Comparison of ENCODE assay signal across 8 cellular contexts in genomic region chr11:3021125-3021524, GRCh38. TPM values are rescaled to one million over a fixed set of nuclear protein-coding genes. Genes with fewer than 3 reads are reported as not detected.
DNase-seq lines count a peak whose midpoint lies in the region; ATAC-seq and TF ChIP-seq lines count a peak whose summit lies in the region.

No MANE protein-coding gene starts in this region.

- DNase-seq in SKM-1 treated with dmso at 0.1 percent for 144 hours (lab: John Stamatoyannopoulos, UW; ENCODE audit: unreplicated experiment) (peak; percentile 20), SKM-1 (lab: John Stamatoyannopoulos, UW; ENCODE audit: unreplicated experiment) (no peak), heart right ventricle (no peak), DMS114 treated with DMSO at 0.1 percent for 48 hours (lab: John Stamatoyannopoulos, UW; ENCODE audit: unreplicated experiment) (no peak)
- no peak for DNase-seq in activated T-cell treated with anti-CD3 and anti-CD28 coated beads, Interleukin-2, amount 50 U/mL, for 4 hours
- DNase-seq in stimulated activated CD8-positive, alpha-beta memory T cell treated with anti-CD3 and anti-CD28 coated beads, Interleukin-4, amount 100 ng/mL, for 48 hours = peak; percentile 38

- peaks cover 0 to 21% (median 9%) of the 10 kb centered on the region in 9 donors for H3K4me1 ChIP-seq in heart right ventricle

- no peak overlapping the region for H3K27ac ChIP-seq in heart right ventricle

- peak; percentile 55 for TF ChIP-seq CTCF in LNCAP (IDR thresholded peaks at IDR 0.05)
- TF ChIP-seq CTCF in heart right ventricle (IDR thresholded peaks at IDR 0.05) = peak in 8 of 9 donors; percentile 14 to 57 (median 51)

- no peaks in the 10 kb centered on the region for H3K27me3 ChIP-seq in heart right ventricle

- H3K9me3 ChIP-seq in heart right ventricle = no peaks in the 10 kb centered on the region

- H3K4me3 Mint-ChIP-seq in activated T-cell treated with anti-CD3 and anti-CD28 coated beads, Interleukin-2, amount 50 U/mL, for 4 hours = no peak overlapping the region

- H3K9me3 Mint-ChIP-seq in activated T-cell treated with anti-CD3 and anti-CD28 coated beads, Interleukin-2, amount 50 U/mL, for 4 hours = no peaks in the 10 kb centered on the region

- H3K4me3 ChIP-seq in heart right ventricle = no peak overlapping the region

- H3K36me3 Mint-ChIP-seq in activated T-cell treated with anti-CD3 and anti-CD28 coated beads, Interleukin-2, amount 50 U/mL, for 4 hours (ENCODE audit: insufficient read depth) = peaks cover 42% of the 10 kb centered on the region

- no peaks in the 10 kb centered on the region for H3K27me3 Mint-ChIP-seq in activated T-cell treated with anti-CD3 and anti-CD28 coated beads, Interleukin-2, amount 50 U/mL, for 4 hours (ENCODE audit: low read depth)

- ATAC-seq in activated T-cell treated with anti-CD3 and anti-CD28 coated beads, Interleukin-2, amount 50 U/mL, for 4 hours = peak; percentile 58 to 79
- peak in 6 of 8 donors; percentile 42 to 66 (median 58) for ATAC-seq in heart right ventricle
- no peak for ATAC-seq in HG03571 (IDR thresholded peaks at IDR 0.05; ENCODE audit: unreplicated experiment)

- 56 to 58% methylated on average over 4 of the region's 4 CpGs for WGBS in heart right ventricle, 2 donors

- H3K36me3 ChIP-seq in heart right ventricle = peaks cover 0 to 84% (median 43%) of the 10 kb centered on the region in 9 donors

- H3K4me1 Mint-ChIP-seq in activated T-cell treated with anti-CD3 and anti-CD28 coated beads, Interleukin-2, amount 50 U/mL, for 4 hours (ENCODE audit: low read depth) = peaks cover 38% of the 10 kb centered on the region

- intact Hi-C loops in heart right ventricle (cut with DNase I) = loop anchor here in 1 of 10 donors (10.0 kb wide), 1 partner anchor 46 kb away; no protein-coding TSS in a partner anchor

RNA-seq across cellular contexts. Expression of gene NAP1L4, which starts 29.0 kb away (rescaled TPM):
- 100 to 1,000 TPM; 194 to 201 (median 199) TPM for total RNA-seq in activated T-cell treated with anti-CD3 and anti-CD28 coated beads, Interleukin-2, amount 50 U/mL, for 4 hours
- 100 to 1,000 TPM; 167 to 233 (median 191) TPM for total RNA-seq in heart right ventricle
- polyA plus RNA-seq in heart right ventricle = 100 to 1,000 TPM in 1 of 2 donors, 10 to 100 TPM in 1; 98.5 to 102 TPM

RNA-seq across cellular contexts. Expression of gene CARS1, which starts 36.1 kb away (rescaled TPM):
- 100 to 1,000 TPM in 1 of 3 donors, 10 to 100 TPM in 2; 72.4 to 110 (median 88.1) TPM for total RNA-seq in activated T-cell treated with anti-CD3 and anti-CD28 coated beads, Interleukin-2, amount 50 U/mL, for 4 hours
- total RNA-seq in heart right ventricle = 10 to 100 TPM; 12.5 to 24.6 (median 15.9) TPM
- polyA plus RNA-seq in heart right ventricle = 10 to 100 TPM; 14.8 to 24.2 TPM

Comparison
In these comparisons a context has a peak if more than half of its experiments do, and no peak if none do; other contexts are left out.
1. DNase-seq: peak in SKM-1 treated with dmso at 0.1 percent for 144 hours (single experiment) and stimulated activated CD8-positive, alpha-beta memory T cell treated with anti-CD3 and anti-CD28 coated beads, Interleukin-4, amount 100 ng/mL, for 48 hours (single experiment); none in SKM-1 (single experiment), activated T-cell treated with anti-CD3 and anti-CD28 coated beads, Interleukin-2, amount 50 U/mL, for 4 hours (single experiment), heart right ventricle (0 of 2) and DMS114 treated with DMSO at 0.1 percent for 48 hours (single experiment).